Comparison of ENCODE assay signal across 8 cellular contexts in the genomic region with DNA sequence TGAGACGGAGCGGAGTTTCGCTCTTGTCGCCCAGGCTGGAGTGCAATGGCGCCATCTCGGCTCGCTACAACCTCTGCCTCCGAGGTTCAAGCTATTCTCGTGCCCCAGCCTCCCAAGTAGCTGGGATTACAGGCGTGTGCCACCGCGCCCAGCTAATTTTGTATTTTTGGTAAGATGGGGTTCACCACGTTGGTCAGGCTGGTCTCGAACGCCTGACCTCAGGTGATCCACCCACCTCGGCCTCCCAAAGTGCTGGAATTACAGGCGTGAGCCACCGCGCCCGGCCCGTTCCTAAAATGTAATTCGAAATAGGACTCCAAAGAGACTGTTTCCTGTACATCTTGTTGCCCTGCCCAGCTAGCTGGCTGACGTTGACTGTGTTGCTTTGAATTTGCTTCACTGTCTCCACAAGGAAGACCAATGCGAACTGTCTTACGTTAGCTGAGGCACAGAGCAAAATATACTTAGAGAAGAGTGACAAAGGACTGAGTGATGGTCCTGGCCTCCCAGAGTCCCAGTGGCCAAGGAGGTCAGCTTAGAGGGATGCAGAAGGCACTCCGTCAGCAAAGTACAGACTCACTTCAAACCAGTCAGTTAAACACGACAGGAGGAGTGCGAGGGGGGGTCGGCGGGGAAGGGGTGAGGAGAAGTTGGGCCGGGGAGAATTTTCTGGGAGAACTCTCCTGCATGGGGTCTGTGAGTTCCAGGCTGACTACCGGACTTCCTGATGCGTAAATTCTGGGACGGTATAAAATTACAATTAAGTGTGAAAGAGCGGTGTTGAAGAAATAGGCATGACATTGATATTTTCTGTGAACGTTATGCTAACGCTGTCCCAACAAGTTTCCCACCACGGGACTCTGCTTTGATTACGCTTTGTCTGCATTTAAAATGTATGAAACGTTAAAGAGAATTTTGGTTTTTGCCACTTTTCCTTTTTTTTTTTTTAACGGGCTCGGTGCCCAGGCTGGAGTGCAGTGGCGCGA. TPM values are rescaled to one million over a fixed set of nuclear protein-coding genes. Genes with fewer than 3 reads are reported as not detected.
DNase-seq lines count a peak whose midpoint lies in the region; ATAC-seq and TF ChIP-seq lines count a peak whose summit lies in the region.
"Had no signal": no experiment of that assay in that cellular context is flagged by ENCODE, and none has a peak within 500 bp of the region (broad histone marks: within the 10 kb centered on the region; RNA-seq: fewer than 3 reads in every experiment).

No MANE protein-coding gene starts in this region.

- no peak overlapping the region for H3K18ac ChIP-seq in H9 (ENCODE audit: insufficient read length, low read depth, low read length)

- H2AK5ac ChIP-seq in H9 (ENCODE audit: insufficient read length, low read length): no peak overlapping the region

- H3K79me2 ChIP-seq in H9 (ENCODE audit: insufficient read depth, low read length): no peaks in the 10 kb centered on the region

- no peak overlapping the region for H4K5ac ChIP-seq in H9 (ENCODE audit: insufficient read length, low read depth, low read length)

- no peak overlapping the region for H2BK5ac ChIP-seq in H9 (ENCODE audit: insufficient read length, low read length)

- H3K4me1 Mint-ChIP-seq in H9 (peaks cover 20 to 26% of the 10 kb centered on the region in 2 experiments), T-cell (peaks cover 29 to 52% (median 37%) of the 10 kb centered on the region in 3 donors)
- peaks cover 28 to 30% of the 10 kb centered on the region in 2 donors for H3K4me1 Mint-ChIP-seq in stimulated activated naive B cell treated with anti-CD40 and anti-IgM and Interleukin-4, amounts not matched to agents 10 μg/mL and 1 μg/mL and 100 μg/mL, for 72 hours

- no peak overlapping the region for H2BK120ac ChIP-seq in H9 (ENCODE audit: low read depth, low read length, poor library complexity, severe bottlenecking)

- H3K27ac Mint-ChIP-seq in H9: no peak overlapping the region
- H3K27ac Mint-ChIP-seq in T-cell: peak overlapping the region; percentile 84 to 87
- H3K27ac Mint-ChIP-seq in stimulated activated naive B cell treated with anti-CD40 and anti-IgM and Interleukin-4, amounts not matched to agents 10 μg/mL and 1 μg/mL and 100 μg/mL, for 72 hours: peak overlapping the region; percentile 72

- no peak overlapping the region for H3T11ph ChIP-seq in H9 (ENCODE audit: low read length)

- H3K23me2 ChIP-seq in H9 (ENCODE audit: insufficient read length, low read depth, low read length, poor library complexity, severe bottlenecking): peaks cover 9% of the 10 kb centered on the region

- H3K36me3 Mint-ChIP-seq in H9 (ENCODE audit: insufficient read depth in 1 of 3, low read depth in 3 of 3) (no peaks in the 10 kb centered on the region; a peak in 1 of 7 replicates), T-cell (no peaks in the 10 kb centered on the region)
- H3K36me3 Mint-ChIP-seq in stimulated activated naive B cell treated with anti-CD40 and anti-IgM and Interleukin-4, amounts not matched to agents 10 μg/mL and 1 μg/mL and 100 μg/mL, for 72 hours: peaks cover 0 to 8% of the 10 kb centered on the region in 2 donors

- no peak overlapping the region for H3K9ac ChIP-seq in H9 (ENCODE audit: extremely low read depth, insufficient read length, low read length)

- no peaks in the 10 kb centered on the region for H4K20me1 ChIP-seq in H9 (ENCODE audit: control insufficient read depth, insufficient read depth, insufficient read length)

- no peaks in the 10 kb centered on the region for H3K79me1 ChIP-seq in H9 (ENCODE audit: insufficient read depth, low read depth, low read length, poor library complexity, severe bottlenecking)

- no CpG with 5 or more reads among the region's 44 CpGs for whole genome bisulfite sequencing in H9 (ENCODE audit: extremely low coverage, insufficient read length, low lambda C conversion rate)

- no peaks in the 10 kb centered on the region for H3K9me3 ChIP-seq in H9 (ENCODE audit: control insufficient read depth, low read depth, low read length)

- no peak overlapping the region for H2BK15ac ChIP-seq in H9 (ENCODE audit: low read depth, low read length)

- H3K4me1 ChIP-seq in H9 (ENCODE audit: insufficient read depth, low read length): no peaks in the 10 kb centered on the region; the same call in 1 of the 2 replicates

- H3K27ac ChIP-seq in H9 (ENCODE audit: insufficient read length, low read depth, low read length): no peak overlapping the region

- no peak overlapping the region for H4K91ac ChIP-seq in H9 (ENCODE audit: insufficient read length, low read depth, low read length)

- no peak overlapping the region for H3K23ac ChIP-seq in H9 (ENCODE audit: insufficient read length, low read depth, low read length)

- no peak overlapping the region for H3K4ac ChIP-seq in H9 (ENCODE audit: low read depth, low read length)

- ATAC-seq in T-cell (replicated peaks in 1 of 4) (peak in 1 of 4 experiments; percentile 33), HG03342 (IDR thresholded peaks at IDR 0.05; ENCODE audit: unreplicated experiment) (no peak)
- no peak for ATAC-seq in stimulated activated naive B cell treated with anti-CD40 and anti-IgM and Interleukin-4, amounts not matched to agents 10 μg/mL and 1 μg/mL and 100 μg/mL, for 72 hours (replicated peaks)

- peaks cover 2% of the 10 kb centered on the region for H3K27me3 ChIP-seq in H9 (ENCODE audit: insufficient read depth, low read length)

- no peak overlapping the region for H4K8ac ChIP-seq in H9 (replicated peaks; ENCODE audit: insufficient read length, low read depth, low read length)

- DNase-seq in H9 (peak; percentile 43), T-cell (peak in 14 of 34 experiments; percentile 19 to 73 (median 36)), fibroblast of villous mesenchyme (ENCODE audit: low read depth) (peak; percentile 61), GM19238 (ENCODE audit: insufficient read length, low spot score) (no peak), OCI-M2 (lab: John Stamatoyannopoulos, UW; ENCODE audit: unreplicated experiment) (no peak)
- no peak for DNase-seq in stimulated activated naive B cell treated with anti-CD40 and anti-IgM and Interleukin-4, amounts not matched to agents 10 μg/mL and 1 μg/mL and 100 μg/mL, for 72 hours
- DNase-seq: NCI-H1048 had no signal

- H3K4me3 ChIP-seq in fibroblast of villous mesenchyme (ENCODE audit: low read depth, low read length): peak overlapping the region; percentile 50

- no peak overlapping the region for H3K56ac ChIP-seq in H9 (ENCODE audit: insufficient read length, low read depth, low read length)

- H3K27me3 Mint-ChIP-seq in H9 (ENCODE audit: low read depth) (peaks cover 36% of the 10 kb centered on the region), T-cell (peaks cover 0 to 1% of the 10 kb centered on the region in 2 donors)
- H3K27me3 Mint-ChIP-seq in stimulated activated naive B cell treated with anti-CD40 and anti-IgM and Interleukin-4, amounts not matched to agents 10 μg/mL and 1 μg/mL and 100 μg/mL, for 72 hours: peaks cover 0 to 3% of the 10 kb centered on the region in 2 donors

- H3K14ac ChIP-seq in H9 (ENCODE audit: insufficient read depth, low read length): no peak overlapping the region

- H2AFZ ChIP-seq in H9 (ENCODE audit: low read length): no peak overlapping the region

- CTCF ChIA-PET in T-cell (lab: Charles Lee): interaction anchor here (1.0 to 1.5 kb wide), 2 partner anchors 9 kb away, joined by 7 read pairs; no protein-coding TSS in a partner anchor

- H2BK12ac ChIP-seq in H9 (ENCODE audit: insufficient read length, low read depth, low read length): no peak overlapping the region

- no peak overlapping the region for H2BK20ac ChIP-seq in H9 (ENCODE audit: low read depth, low read length, poor library complexity, severe bottlenecking)

- POLR2A ChIA-PET in T-cell (lab: Charles Lee): no interaction called here

- no peak for TF ChIP-seq CTCF in H9 (conservative IDR thresholded peaks at IDR 0.05)
- no peak for TF ChIP-seq CTCF in fibroblast of villous mesenchyme (IDR thresholded peaks at IDR 0.05; ENCODE audit: insufficient read depth, low read depth, low read length)

- H3K9me3 Mint-ChIP-seq in H9 (peaks cover 0 to 2% of the 10 kb centered on the region in 2 experiments; a peak in 2 of 5 replicates), T-cell (no peaks in the 10 kb centered on the region)
- H3K9me3 Mint-ChIP-seq in stimulated activated naive B cell treated with anti-CD40 and anti-IgM and Interleukin-4, amounts not matched to agents 10 μg/mL and 1 μg/mL and 100 μg/mL, for 72 hours: peaks cover 2 to 3% of the 10 kb centered on the region in 2 donors

- H3K4me3 Mint-ChIP-seq in H9 (peak overlapping the region; percentile 63 to 93), T-cell (peak overlapping the region; percentile 89 to 91 (median 89))
- H3K4me3 Mint-ChIP-seq in stimulated activated naive B cell treated with anti-CD40 and anti-IgM and Interleukin-4, amounts not matched to agents 10 μg/mL and 1 μg/mL and 100 μg/mL, for 72 hours: peak overlapping the region; percentile 82

- H3K4me2 ChIP-seq in H9 (ENCODE audit: insufficient read depth, insufficient read length, low read length): peak overlapping the region; percentile 70

RNA-seq across cellular contexts. Expression of a gene that starts 6.8 kb away (rescaled TPM):
- 33.5 and 34.2 TPM in 2 replicates for total RNA-seq in H9 (2021)
- total RNA-seq in T-cell: 10 to 100 TPM; 32.2 to 46.2 (median 36.7) TPM
- 9.9 and 12.2 TPM in 2 replicates for total RNA-seq in fibroblast of villous mesenchyme

RNA-seq across cellular contexts. Expression of a gene that starts 11.3 kb away (rescaled TPM):
- total RNA-seq in H9 (2021) (not detected in 2 replicates), T-cell (1 to 10 TPM; 1.6 to 3.1 (median 3.0) TPM), fibroblast of villous mesenchyme (2.2 and 2.3 TPM in 2 replicates)

RNA-seq across cellular contexts. Expression of a gene that starts 27.4 kb away (rescaled TPM):
- total RNA-seq in H9 (2021) (2,548 and 2,552 TPM in 2 replicates), T-cell (1,000 to 10,000 TPM; 2,132 to 2,437 (median 2,230) TPM), fibroblast of villous mesenchyme (3,386 and 3,800 TPM in 2 replicates)

RNA-seq across cellular contexts. Expression of a gene that starts 44.7 kb away (rescaled TPM):
- total RNA-seq in H9 (2021): 5.1 and 5.7 TPM in 2 replicates
- 10 to 100 TPM; 42.9 to 56.9 (median 54.0) TPM for total RNA-seq in T-cell
- 5.2 and 7.8 TPM in 2 replicates for total RNA-seq in fibroblast of villous mesenchyme

Comparison
In these comparisons a context has a peak if more than half of its experiments do, and no peak if none do; other contexts are left out.
1. DNase-seq: peak in H9 (single experiment) and fibroblast of villous mesenchyme (single experiment); none in stimulated activated naive B cell treated with anti-CD40 and anti-IgM and Interleukin-4, amounts not matched to agents 10 μg/mL and 1 μg/mL and 100 μg/mL, for 72 hours (single experiment), GM19238 (single experiment) and OCI-M2 (single experiment).
2. H3K27ac Mint-ChIP-seq: peak in T-cell (2 of 2) and stimulated activated naive B cell treated with anti-CD40 and anti-IgM and Interleukin-4, amounts not matched to agents 10 μg/mL and 1 μg/mL and 100 μg/mL, for 72 hours (single experiment); none in H9 (0 of 3).
3. Peak in every context shown above with its lines, with median percentiles within 50 percentile points of each other: H3K4me3 Mint-ChIP-seq.